ENCODE assay signal across 16 cellular contexts in the genomic region with DNA sequence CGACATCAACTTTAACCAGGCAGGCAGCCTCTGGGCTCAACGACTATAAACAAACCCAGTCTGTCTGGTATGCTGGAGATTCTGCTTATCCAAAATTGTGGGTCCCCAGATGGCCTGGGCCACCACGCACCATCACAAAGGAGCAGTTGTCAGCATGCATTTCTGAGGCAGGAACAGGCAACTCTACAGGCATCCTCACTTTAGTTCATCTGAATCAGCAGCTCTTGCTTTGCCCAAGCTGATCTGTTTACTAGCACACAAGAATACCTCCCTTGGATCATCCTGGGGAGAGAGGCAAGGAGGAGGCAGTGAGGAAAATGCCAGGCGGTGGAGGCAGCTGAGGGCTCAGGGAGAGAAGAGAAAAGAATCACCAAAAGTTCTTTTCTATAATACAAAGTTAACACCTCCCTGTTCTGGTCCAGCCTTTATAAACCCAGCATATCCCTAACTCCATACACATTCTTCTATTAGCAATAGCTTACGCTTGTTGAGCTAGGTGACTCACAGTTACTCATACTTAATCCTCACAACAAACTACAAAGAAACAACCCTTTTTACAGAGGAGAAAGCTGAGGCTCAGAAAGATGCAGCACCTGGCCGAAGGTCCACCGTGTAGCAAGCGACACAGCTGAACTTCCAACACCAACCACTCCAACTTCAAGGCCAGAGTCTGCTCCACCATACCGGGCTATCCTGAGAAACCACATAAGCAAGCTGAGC. TPM values are rescaled to one million over a fixed set of nuclear protein-coding genes. Genes with fewer than 3 reads are reported as not detected.
DNase-seq lines count a peak whose midpoint lies in the region; ATAC-seq, FAIRE-seq and TF ChIP-seq lines count a peak whose summit lies in the region.
"Had no signal": no experiment of that assay in that cellular context is flagged by ENCODE, and none has a peak within 500 bp of the region (broad histone marks: within the 10 kb centered on the region; RNA-seq: fewer than 3 reads in every experiment).

No MANE protein-coding gene starts in this region.

- CTCF ChIA-PET in A549 (lab: Yijun Ruan, JAX): no interaction called here
- CTCF ChIA-PET in HCT116 (lab: Charles Lee): no interaction called here
- CTCF ChIA-PET in GM10248 (lab: Yijun Ruan, JAX): interaction anchor here (1.0 to 1.6 kb wide), 2 partner anchors 13 to 15 kb away, joined by 3 to 4 read pairs; no protein-coding TSS in a partner anchor
- CTCF ChIA-PET in Caco-2 (lab: Charles Lee): no interaction called here

- no peak overlapping the region for H3K9ac ChIP-seq in HCT116 (ENCODE audit: low read length)

- H3K9me2 ChIP-seq in HCT116 (ENCODE audit: insufficient read depth): no peaks in the 10 kb centered on the region

- H3K4me2 ChIP-seq in A549 (no peak overlapping the region), HCT116 (ENCODE audit: low read length) (peak overlapping the region; percentile 8; the same call in 1 of the 2 replicates)

- H3K27me3 ChIP-seq in HCT116 (ENCODE audit: insufficient read depth, low read length) (no peaks in the 10 kb centered on the region), Caco-2 (replicated peaks; ENCODE audit: control insufficient read depth, insufficient read depth, low read length) (no peaks in the 10 kb centered on the region)
- H3K27me3 ChIP-seq: gastrocnemius medialis, thyroid gland had no signal

- H3K27me3 Mint-ChIP-seq in Caco-2 (ENCODE audit: insufficient read depth, unreplicated experiment): no peaks in the 10 kb centered on the region
- H3K27me3 Mint-ChIP-seq: activated CD8-positive, alpha-beta T cell treated with anti-CD3 and anti-CD28 coated beads for 36 hours had no signal

- no peaks in the 10 kb centered on the region for H4K20me1 ChIP-seq in HCT116 (ENCODE audit: insufficient read depth)

- H3K79me2 ChIP-seq in HCT116 (ENCODE audit: insufficient read depth, low read length): peaks cover 9% of the 10 kb centered on the region; the same call in 1 of the 2 replicates

- TF ChIP-seq EP300 in A549 (IDR thresholded peaks at IDR 0.05): no peak

- H3K27ac ChIP-seq in A549 (no peak overlapping the region), HCT116 (ENCODE audit: low read depth, low read length) (no peak overlapping the region)
- H3K27ac ChIP-seq: gastrocnemius medialis, thyroid gland, VCaP had no signal

- ATAC-seq in A549 (peak in 1 of 2 experiments; percentile 38; a peak in 2 of 6 replicates), HCT116 (peak; percentile 60), HG03460 (IDR thresholded peaks at IDR 0.05; ENCODE audit: unreplicated experiment) (no peak)
- ATAC-seq: activated CD8-positive, alpha-beta T cell treated with anti-CD3 and anti-CD28 coated beads for 36 hours; gastrocnemius medialis had no signal

- DNase-seq in A549 (ENCODE audit: low read depth in 1 of 2, low spot score in 1 of 2) (peak; percentile 3 to 23), HCT116 (ENCODE audit: low read depth, low spot score) (peak; percentile 7), SW480 (ENCODE audit: low spot score) (peak; percentile 8), fibroblast of the aortic adventitia (ENCODE audit: low read depth) (peak; percentile 27), GM10248 (ENCODE audit: extremely low spot score) (no peak), GM12891 (ENCODE audit: insufficient read length, low spot score) (no peak), Caco-2 (no peak)
- DNase-seq: activated CD8-positive, alpha-beta T cell treated with anti-CD3 and anti-CD28 coated beads for 36 hours; dermis blood vessel endothelial cell; gastrocnemius medialis; NCI-H2227 treated with DMSO at 0.1 percent for 48 hours; retina; stimulated activated CD4-positive, alpha-beta T cell treated with anti-CD3 and anti-CD28 coated beads, Interleukin-2, amount 100 ng/mL, for 48 hours; thyroid gland had no signal

- TF ChIP-seq RAD21 in A549 (conservative IDR thresholded peaks at IDR 0.05 in 1 of 2, IDR thresholded peaks at IDR 0.05 in 1 of 2): no peak
- no peak; the same call in 1 of the 2 replicates for TF ChIP-seq RAD21 in HCT116 (IDR thresholded peaks at IDR 0.05; ENCODE audit: low read depth)

- no peaks in the 10 kb centered on the region for H3K4me1 Mint-ChIP-seq in Caco-2 (ENCODE audit: low read depth, unreplicated experiment)

- no peaks in the 10 kb centered on the region for H3K9me3 Mint-ChIP-seq in Caco-2 (ENCODE audit: unreplicated experiment)
- H3K9me3 Mint-ChIP-seq: activated CD8-positive, alpha-beta T cell treated with anti-CD3 and anti-CD28 coated beads for 36 hours had no signal

- peaks cover 36% of the 10 kb centered on the region for H3K36me3 Mint-ChIP-seq in Caco-2 (ENCODE audit: insufficient read depth, unreplicated experiment)

- H3K27ac Mint-ChIP-seq in Caco-2 (ENCODE audit: unreplicated experiment): no peak overlapping the region
- H3K27ac Mint-ChIP-seq: activated CD8-positive, alpha-beta T cell treated with anti-CD3 and anti-CD28 coated beads for 36 hours had no signal

- TF ChIP-seq POLR2A in A549 (IDR thresholded peaks at IDR 0.05; ENCODE audit: low read length) (no peak), HCT116 (IDR thresholded peaks at IDR 0.05; ENCODE audit: borderline replicate concordance, extremely low read depth, insufficient read depth, insufficient read length) (no peak), GM12891 (IDR thresholded peaks at IDR 0.05; ENCODE audit: low read depth, low read length) (no peak)

- H3K36me3 ChIP-seq in HCT116 (ENCODE audit: control insufficient read depth in 1 of 2, insufficient read depth in 2 of 2, low read length in 2 of 2): peaks cover 3 to 10% of the 10 kb centered on the region in 2 experiments; a peak in 3 of 4 replicates
- peaks cover 1% of the 10 kb centered on the region for H3K36me3 ChIP-seq in Caco-2 (ENCODE audit: control insufficient read depth, insufficient read depth, low read length)

- no peak overlapping the region for H2AFZ ChIP-seq in HCT116 (ENCODE audit: low read depth, low read length, poor library complexity, severe bottlenecking)

- H3K4me1 ChIP-seq in A549 (0 out of 3 replicates have a peak, but pooled peaks cover 3% of the 10 kb centered on the region), HCT116 (ENCODE audit: control insufficient read depth in 1 of 2, insufficient read depth in 2 of 2, low read length in 2 of 2) (peaks cover 0 to 11% of the 10 kb centered on the region in 2 experiments; a peak in 2 of 4 replicates), Caco-2 (no peaks in the 10 kb centered on the region)
- H3K4me1 ChIP-seq: gastrocnemius medialis had no signal

- RAD21 ChIA-PET in HCT116 (lab: Charles Lee; ENCODE audit: low non-redundant PET in 1 of 2, low total read pairs in 2 of 2, uncharacterized antibody in 2 of 2, unreplicated experiment in 2 of 2): no interaction called here

- BruUV-seq in HCT116 (replicated peaks; lab: Mats Ljungman, UMichigan): no TSS peak
- BruUV-seq in Caco-2 (replicated peaks; lab: Mats Ljungman, UMichigan): no TSS peak

- 64% methylated on average over 8 of the region's 9 CpGs for WGBS in A549 (ENCODE audit: missing lambda C conversion rate)

- no peak for TF ChIP-seq CTCF in A549 (IDR thresholded peaks at IDR 0.05)
- no peak for TF ChIP-seq CTCF in HCT116 (IDR thresholded peaks at IDR 0.05 in 2 of 3, conservative IDR thresholded peaks at IDR 0.05 in 1 of 3; ENCODE audit: borderline replicate concordance in 1 of 3, insufficient read depth in 1 of 3, low read depth in 2 of 3, low read length in 2 of 3)
- TF ChIP-seq CTCF in fibroblast of the aortic adventitia (IDR thresholded peaks at IDR 0.05; ENCODE audit: insufficient read depth, low read length): no peak
- TF ChIP-seq CTCF in GM10248 (IDR thresholded peaks at IDR 0.05; ENCODE audit: control extremely low read depth, extremely low read depth, low read depth, missing control alignments): no peak
- TF ChIP-seq CTCF in Caco-2 (IDR thresholded peaks at IDR 0.05; ENCODE audit: insufficient read depth in 1 of 2, low read depth in 1 of 2, low read length in 1 of 2, severe bottlenecking in 1 of 2, unreplicated experiment in 1 of 2): no peak

- H3K9me3 ChIP-seq in A549: no peaks in the 10 kb centered on the region
- no peaks in the 10 kb centered on the region for H3K9me3 ChIP-seq in HCT116 (ENCODE audit: control insufficient read depth in 1 of 2, insufficient read depth in 1 of 2, low read depth in 1 of 2, low read length in 2 of 2)
- no peaks in the 10 kb centered on the region for H3K9me3 ChIP-seq in Caco-2
- H3K9me3 ChIP-seq: gastrocnemius medialis, thyroid gland had no signal

- H3K4me3 ChIP-seq in A549 (no peak overlapping the region), HCT116 (replicated peaks in 1 of 2; ENCODE audit: low read depth in 1 of 2, low read length in 2 of 2) (no peak overlapping the region), fibroblast of the aortic adventitia (ENCODE audit: low read depth, low read length) (no peak overlapping the region), Caco-2 (ENCODE audit: low read depth, low read length) (no peak overlapping the region)
- H3K4me3 ChIP-seq: gastrocnemius medialis, thyroid gland had no signal

- intact Hi-C loops in HCT116 (cut with micrococcal nuclease): no loop called here
- intact Hi-C loops in Caco-2 (cut with micrococcal nuclease; ENCODE audit: unreplicated experiment): no loop called here

- POLR2A ChIA-PET in A549 (lab: Yijun Ruan, JAX) (no interaction called here), HCT116 (lab: Charles Lee) (no interaction called here), GM10248 (lab: Yijun Ruan, JAX) (no interaction called here), Caco-2 (lab: Charles Lee) (no interaction called here)

- FAIRE-seq in A549 (lab: Jason Lieb, UNC): no peak
- no peak for FAIRE-seq in GM12891 (lab: Jason Lieb, UNC)

- no peak overlapping the region for H3K4me3 Mint-ChIP-seq in Caco-2 (ENCODE audit: unreplicated experiment)
- H3K4me3 Mint-ChIP-seq: activated CD8-positive, alpha-beta T cell treated with anti-CD3 and anti-CD28 coated beads for 36 hours had no signal

RNA-seq across cellular contexts. Expression of a gene that starts 33.6 kb away (rescaled TPM):
- polyA plus RNA-seq in A549 (2011; rRNA removed): 57.7 and 84.7 TPM in 2 replicates
- 60.7 and 64.5 TPM in 2 replicates for polyA plus RNA-seq in A549 (2012; cell fraction: cytosol; rRNA removed)
- 27.3 and 41.0 TPM in 2 replicates for polyA plus RNA-seq in A549 (2012; cell fraction: nucleus; rRNA removed)
- polyA plus RNA-seq in A549 (2017; fragmentation: RNase III; extraction: RNeasy Plus Mini Kit Qiagen cat#74134 plus additional on column Dnase treatment): 28.7 to 30.9 TPM (median 30.0 TPM) in 3 replicates
- polyA minus RNA-seq in A549 (2011; rRNA and poly(A)+ RNA removed): 163 and 190 TPM in 2 replicates
- 61.1 TPM for total RNA-seq in HCT116 (2021; ENCODE audit: unreplicated experiment)
- polyA plus RNA-seq in HCT116 (2012): 63.4 and 73.1 TPM in 2 replicates
- 60.2 and 86.8 TPM in 2 replicates for total RNA-seq in fibroblast of the aortic adventitia (ENCODE audit: low replicate concordance)
- polyA plus RNA-seq in GM12891 (2012; ENCODE audit: low read depth, missing spikeins): 18.5 TPM
- total RNA-seq in Caco-2 (2022): 68.4 and 71.3 TPM in 2 replicates

RNA-seq across cellular contexts. Expression of a gene that starts 33.7 kb away (rescaled TPM):
- 53.9 and 68.4 TPM in 2 replicates for polyA plus RNA-seq in A549 (2011; rRNA removed)
- 46.9 and 67.1 TPM in 2 replicates for polyA plus RNA-seq in A549 (2012; cell fraction: cytosol; rRNA removed)
- polyA plus RNA-seq in A549 (2012; cell fraction: nucleus; rRNA removed): 30.9 and 42.8 TPM in 2 replicates
- 58.7 to 61.8 TPM (median 59.1 TPM) in 3 replicates for polyA plus RNA-seq in A549 (2017; fragmentation: RNase III; extraction: RNeasy Plus Mini Kit Qiagen cat#74134 plus additional on column Dnase treatment)
- 32.1 and 35.6 TPM in 2 replicates for polyA minus RNA-seq in A549 (2011; rRNA and poly(A)+ RNA removed)
- 72.6 TPM for total RNA-seq in HCT116 (2021; ENCODE audit: unreplicated experiment)
- 99.2 and 104 TPM in 2 replicates for polyA plus RNA-seq in HCT116 (2012)
- 26.8 and 80.2 TPM in 2 replicates for total RNA-seq in fibroblast of the aortic adventitia (ENCODE audit: low replicate concordance)
- polyA plus RNA-seq in GM12891 (2012; ENCODE audit: low read depth, missing spikeins): 51.5 TPM
- 70.9 and 73.8 TPM in 2 replicates for total RNA-seq in Caco-2 (2022)

Comparison
In these comparisons a context has a peak if more than half of its experiments do, and no peak if none do; other contexts are left out.
1. DNase-seq: peak in A549 (2 of 2), HCT116 (single experiment), SW480 (single experiment) and fibroblast of the aortic adventitia (single experiment); none in GM10248 (single experiment), GM12891 (single experiment) and Caco-2 (0 of 2).